32 cellular contexts compared by ENCODE assay signal in genomic region chr11:100889758-100890157, GRCh38.
"Had no signal": no experiment of that assay in that cellular context is flagged by ENCODE, and none has a peak within 500 bp of the region (broad histone marks: within the 10 kb centered on the region; RNA-seq: fewer than 3 reads in every experiment).

No MANE protein-coding gene starts in this region.

- H3K27me3 Mint-ChIP-seq: activated CD4-positive, alpha-beta T cell treated with anti-CD3 and anti-CD28 coated beads, Interleukin-2, amount 10 ng/mL, durations not matched to agents 7 days and 5 days; activated naive CD4-positive, alpha-beta T cell treated with anti-CD3 and anti-CD28 coated beads, Interleukin-2, amount 10 ng/mL, durations not matched to agents 7 days and 5 days; activated naive CD8-positive, alpha-beta T cell treated with anti-CD3 and anti-CD28 coated beads, Interleukin-2, amount 50 U/mL, for 24 hours had no signal

- H3K4me2 ChIP-seq: SK-N-SH had no signal

- H3K27ac Mint-ChIP-seq: activated CD4-positive, alpha-beta T cell treated with anti-CD3 and anti-CD28 coated beads, Interleukin-2, amount 10 ng/mL, durations not matched to agents 7 days and 5 days; activated naive CD4-positive, alpha-beta T cell treated with anti-CD3 and anti-CD28 coated beads, Interleukin-2, amount 10 ng/mL, durations not matched to agents 7 days and 5 days; activated naive CD8-positive, alpha-beta T cell; activated naive CD8-positive, alpha-beta T cell treated with anti-CD3 and anti-CD28 coated beads, Interleukin-2, amount 50 U/mL, for 24 hours; activated T-helper 1 cell treated with anti-CD3 and anti-CD28 coated beads, Interleukin-12 subunit alpha, Interleukin-12 subunit beta, Interleukin-2, Interleukin-4 antibody, amounts not matched to agents 30 ng/mL and 10 ng/mL and 1 ng/mL, durations not matched to agents 14 hours and 24 hours and 36 hours; T-helper 1 cell treated with Interleukin-12 subunit alpha and Interleukin-12 subunit beta and Interleukin-4 antibody, amounts not matched to agents 30 μg/mL and 1 μg/mL, for 36 hours; T-helper 2 cell treated with Interferon-gamma antibody and Interleukin-4, amounts not matched to agents 5 μg/mL and 100 μg/mL, for 36 hours had no signal

- H3K4me3 ChIP-seq: MG63, SJCRH30 had no signal

- H3K4me1 Mint-ChIP-seq: activated CD4-positive, alpha-beta T cell treated with anti-CD3 and anti-CD28 coated beads, Interleukin-2, amount 10 ng/mL, durations not matched to agents 7 days and 5 days; activated naive CD4-positive, alpha-beta T cell treated with anti-CD3 and anti-CD28 coated beads, Interleukin-2, amount 10 ng/mL, durations not matched to agents 7 days and 5 days; activated naive CD8-positive, alpha-beta T cell treated with anti-CD3 and anti-CD28 coated beads, Interleukin-2, amount 50 U/mL, for 24 hours had no signal

- ATAC-seq: activated naive CD8-positive, alpha-beta T cell treated with anti-CD3 and anti-CD28 coated beads, Interleukin-2, amount 50 U/mL, for 24 hours; activated T-cell treated with anti-CD3 and anti-CD28 coated beads, Interleukin-2, amount 50 U/mL, for 4 hours; Panc1 had no signal

- H3K27ac ChIP-seq: SJCRH30 had no signal

- H3K27me3 ChIP-seq: brain microvascular endothelial cell, MG63, SJCRH30 had no signal

- H3K4me3 Mint-ChIP-seq: activated CD4-positive, alpha-beta T cell treated with anti-CD3 and anti-CD28 coated beads, Interleukin-2, amount 10 ng/mL, durations not matched to agents 7 days and 5 days; activated naive CD4-positive, alpha-beta T cell treated with anti-CD3 and anti-CD28 coated beads, Interleukin-2, amount 10 ng/mL, durations not matched to agents 7 days and 5 days; activated naive CD8-positive, alpha-beta T cell; activated naive CD8-positive, alpha-beta T cell treated with anti-CD3 and anti-CD28 coated beads, Interleukin-2, amount 50 U/mL, for 24 hours; activated T-cell treated with anti-CD3 and anti-CD28 coated beads, Interleukin-2, amount 50 U/mL, for 4 hours; activated T-helper 1 cell treated with anti-CD3 and anti-CD28 coated beads, Interleukin-12 subunit alpha, Interleukin-12 subunit beta, Interleukin-2, Interleukin-4 antibody, amounts not matched to agents 30 ng/mL and 10 ng/mL and 1 ng/mL, durations not matched to agents 14 hours and 24 hours and 36 hours; T-helper 1 cell treated with Interleukin-12 subunit alpha and Interleukin-12 subunit beta and Interleukin-4 antibody, amounts not matched to agents 30 μg/mL and 1 μg/mL, for 36 hours; T-helper 2 cell treated with Interferon-gamma antibody and Interleukin-4, amounts not matched to agents 5 μg/mL and 100 μg/mL, for 36 hours had no signal

- H3K9me3 Mint-ChIP-seq: activated CD4-positive, alpha-beta T cell treated with anti-CD3 and anti-CD28 coated beads, Interleukin-2, amount 10 ng/mL, durations not matched to agents 7 days and 5 days; activated naive CD8-positive, alpha-beta T cell treated with anti-CD3 and anti-CD28 coated beads, Interleukin-2, amount 50 U/mL, for 24 hours; activated T-helper 1 cell treated with anti-CD3 and anti-CD28 coated beads, Interleukin-12 subunit alpha, Interleukin-12 subunit beta, Interleukin-2, Interleukin-4 antibody, amounts not matched to agents 30 ng/mL and 10 ng/mL and 1 ng/mL, durations not matched to agents 14 hours and 24 hours and 36 hours; T-helper 1 cell treated with Interleukin-12 subunit alpha and Interleukin-12 subunit beta and Interleukin-4 antibody, amounts not matched to agents 30 μg/mL and 1 μg/mL, for 36 hours; T-helper 2 cell treated with Interferon-gamma antibody and Interleukin-4, amounts not matched to agents 5 μg/mL and 100 μg/mL, for 36 hours had no signal

- H3K9ac ChIP-seq: SK-N-SH had no signal

- FAIRE-seq: TTC549 had no signal

- H3K9me3 ChIP-seq: MG63, SJCRH30, SK-N-SH had no signal

- H3K4me1 ChIP-seq: SJCRH30 had no signal

- H3K36me3 ChIP-seq: brain microvascular endothelial cell, MG63, SJCRH30 had no signal

- H3K36me3 Mint-ChIP-seq: activated naive CD4-positive, alpha-beta T cell treated with anti-CD3 and anti-CD28 coated beads, Interleukin-2, amount 10 ng/mL, durations not matched to agents 7 days and 5 days; activated naive CD8-positive, alpha-beta T cell had no signal

- DNase-seq: activated CD4-positive, alpha-beta T cell treated with anti-CD3 and anti-CD28 coated beads, Interleukin-2, amount 10 ng/mL, durations not matched to agents 7 days and 5 days; activated CD4-positive, alpha-beta T cell treated with anti-CD3 and anti-CD28 coated beads, Interleukin-2, amount 50 U/mL, for 48 hours; activated CD8-positive, alpha-beta memory T cell treated with anti-CD3 and anti-CD28 coated beads, Interleukin-2, amount 50 U/mL, for 4 hours; activated naive CD4-positive, alpha-beta T cell treated with anti-CD3 and anti-CD28 coated beads, Interleukin-2, amount 10 ng/mL, durations not matched to agents 7 days and 5 days; activated naive CD8-positive, alpha-beta T cell treated with anti-CD3 and anti-CD28 coated beads, Interleukin-2, amount 50 U/mL, for 24 hours; activated T-cell treated with anti-CD3 and anti-CD28 coated beads for 4 hours; activated T-cell treated with anti-CD3 and anti-CD28 coated beads, Interleukin-2, amount 50 U/mL, for 4 hours; anterior cingulate cortex; brain microvascular endothelial cell; central memory CD4-positive, alpha-beta T cell; Kasumi-1; KG1; MG63; NCI-H1048; NCI-H1105 treated with DMSO at 0.1 percent for 48 hours; NCI-H1436; NCI-H1694; NCI-H1930; NCI-H2081 treated with DMSO at 0.1 percent for 48 hours; NCI-H226; NCI-H446 treated with DMSO at 0.1 percent for 48 hours; NCI-H524; NCI-H69; SHP77; SJCRH30; SK-N-SH had no signal
